1 cellular context compared by ENCODE assay signal in the genomic region with DNA sequence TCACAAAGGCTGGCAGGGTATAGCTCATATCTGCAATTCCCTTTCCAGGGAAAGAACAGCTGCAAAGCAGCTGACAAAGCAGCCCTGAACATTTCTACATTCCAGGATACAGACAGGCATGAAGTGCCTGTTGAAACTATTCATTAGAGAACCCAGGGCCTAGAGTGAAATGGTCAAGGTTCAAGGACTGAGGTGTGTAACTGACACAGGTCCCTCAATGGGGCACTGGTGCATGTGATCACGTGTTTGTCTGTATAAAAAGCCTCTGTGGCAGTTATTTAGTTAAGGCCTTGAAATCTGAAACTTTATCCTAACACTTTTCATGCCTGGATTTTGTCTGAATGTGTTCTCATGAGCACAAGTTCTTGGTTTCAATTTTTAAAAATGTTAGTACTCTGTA.
TF ChIP-seq lines count a peak whose summit lies in the region.

No MANE protein-coding gene starts in this region.

TF ChIP-seq in HepG2, 621 proteins besides CTCF, POLR2A, EP300 and RAD21 (continued from another document and continues in another):
- TF ChIP-seq, protein P1, sequence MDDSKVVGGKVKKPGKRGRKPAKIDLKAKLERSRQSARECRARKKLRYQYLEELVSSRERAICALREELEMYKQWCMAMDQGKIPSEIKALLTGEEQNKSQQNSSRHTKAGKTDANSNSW (CRISPR knock-in tag; IDR thresholded peaks at IDR 0.05; ENCODE audit: borderline replicate concordance): no peak
- TF ChIP-seq TMF1 (CRISPR knock-in tag; IDR thresholded peaks at IDR 0.05; ENCODE audit: low read depth) (no peak), ZNF121 (CRISPR knock-in tag; IDR thresholded peaks at IDR 0.05) (no peak), CENPT (CRISPR knock-in tag; IDR thresholded peaks at IDR 0.05; ENCODE audit: low read depth) (no peak), KLF12 (CRISPR knock-in tag; IDR thresholded peaks at IDR 0.05; ENCODE audit: borderline replicate concordance) (no peak), ZNF260 (CRISPR knock-in tag; IDR thresholded peaks at IDR 0.05; ENCODE audit: borderline replicate concordance, low read depth) (no peak), ZNF354B (CRISPR knock-in tag; IDR thresholded peaks at IDR 0.05) (no peak), IKZF4 (CRISPR knock-in tag; IDR thresholded peaks at IDR 0.05; ENCODE audit: borderline replicate concordance, low read depth, not compliant biosample characterization) (no peak), ATAD3A (CRISPR knock-in tag; IDR thresholded peaks at IDR 0.05) (no peak), SIN3A (IDR thresholded peaks at IDR 0.05; ENCODE audit: borderline replicate concordance, low read depth, low read length) (peak; percentile 85; the same call in 1 of the 2 replicates), ZNF777 (CRISPR knock-in tag; IDR thresholded peaks at IDR 0.05) (no peak), MATR3 (CRISPR knock-in tag; IDR thresholded peaks at IDR 0.05) (no peak), ZNF564 (CRISPR knock-in tag; IDR thresholded peaks at IDR 0.05) (no peak), ZNF788 (CRISPR knock-in tag; IDR thresholded peaks at IDR 0.05; ENCODE audit: borderline replicate concordance) (no peak), MED13 (CRISPR knock-in tag; IDR thresholded peaks at IDR 0.05) (no peak), ZNF772 (CRISPR knock-in tag; IDR thresholded peaks at IDR 0.05) (no peak; the same call in 1 of the 2 replicates), GATAD1 (CRISPR knock-in tag; IDR thresholded peaks at IDR 0.05) (peak; percentile 58; the same call in 1 of the 2 replicates), SATB2 (CRISPR knock-in tag; IDR thresholded peaks at IDR 0.05) (no peak), SP5 (CRISPR knock-in tag; IDR thresholded peaks at IDR 0.05; ENCODE audit: borderline replicate concordance, low read depth) (no peak), ZNF30 (CRISPR knock-in tag; IDR thresholded peaks at IDR 0.05) (no peak), NFE2L2 (IDR thresholded peaks at IDR 0.05; ENCODE audit: low read length) (no peak), ZFP82 (CRISPR knock-in tag; IDR thresholded peaks at IDR 0.05; ENCODE audit: borderline replicate concordance) (no peak), ARHGAP35 (CRISPR knock-in tag; IDR thresholded peaks at IDR 0.05; ENCODE audit: borderline replicate concordance) (no peak), SRSF9 (IDR thresholded peaks at IDR 0.05; ENCODE audit: borderline replicate concordance, insufficient read depth, low read depth, low read length, poor library complexity, severe bottlenecking) (no peak), KAT7 (CRISPR knock-in tag; IDR thresholded peaks at IDR 0.05; ENCODE audit: borderline replicate concordance) (no peak), HMGA1 (CRISPR knock-in tag; conservative IDR thresholded peaks at IDR 0.05) (no peak), MED1 (CRISPR knock-in tag; IDR thresholded peaks at IDR 0.05) (peak; percentile 90), GABPB1 (CRISPR knock-in tag; IDR thresholded peaks at IDR 0.05) (no peak), ZNF101 (CRISPR knock-in tag; IDR thresholded peaks at IDR 0.05; ENCODE audit: borderline replicate concordance, low read depth) (no peak), KDM1A (CRISPR knock-in tag; IDR thresholded peaks at IDR 0.05) (no peak)
- TF ChIP-seq, protein P2, sequence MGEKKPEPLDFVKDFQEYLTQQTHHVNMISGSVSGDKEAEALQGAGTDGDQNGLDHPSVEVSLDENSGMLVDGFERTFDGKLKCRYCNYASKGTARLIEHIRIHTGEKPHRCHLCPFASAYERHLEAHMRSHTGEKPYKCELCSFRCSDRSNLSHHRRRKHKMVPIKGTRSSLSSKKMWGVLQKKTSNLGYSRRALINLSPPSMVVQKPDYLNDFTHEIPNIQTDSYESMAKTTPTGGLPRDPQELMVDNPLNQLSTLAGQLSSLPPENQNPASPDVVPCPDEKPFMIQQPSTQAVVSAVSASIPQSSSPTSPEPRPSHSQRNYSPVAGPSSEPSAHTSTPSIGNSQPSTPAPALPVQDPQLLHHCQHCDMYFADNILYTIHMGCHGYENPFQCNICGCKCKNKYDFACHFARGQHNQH (CRISPR knock-in tag; IDR thresholded peaks at IDR 0.05): peak; percentile 94
- TF ChIP-seq, protein P3, sequence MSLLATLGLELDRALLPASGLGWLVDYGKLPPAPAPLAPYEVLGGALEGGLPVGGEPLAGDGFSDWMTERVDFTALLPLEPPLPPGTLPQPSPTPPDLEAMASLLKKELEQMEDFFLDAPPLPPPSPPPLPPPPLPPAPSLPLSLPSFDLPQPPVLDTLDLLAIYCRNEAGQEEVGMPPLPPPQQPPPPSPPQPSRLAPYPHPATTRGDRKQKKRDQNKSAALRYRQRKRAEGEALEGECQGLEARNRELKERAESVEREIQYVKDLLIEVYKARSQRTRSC (CRISPR knock-in tag; IDR thresholded peaks at IDR 0.05; ENCODE audit: low read depth): no peak
- TF ChIP-seq, protein P4, sequence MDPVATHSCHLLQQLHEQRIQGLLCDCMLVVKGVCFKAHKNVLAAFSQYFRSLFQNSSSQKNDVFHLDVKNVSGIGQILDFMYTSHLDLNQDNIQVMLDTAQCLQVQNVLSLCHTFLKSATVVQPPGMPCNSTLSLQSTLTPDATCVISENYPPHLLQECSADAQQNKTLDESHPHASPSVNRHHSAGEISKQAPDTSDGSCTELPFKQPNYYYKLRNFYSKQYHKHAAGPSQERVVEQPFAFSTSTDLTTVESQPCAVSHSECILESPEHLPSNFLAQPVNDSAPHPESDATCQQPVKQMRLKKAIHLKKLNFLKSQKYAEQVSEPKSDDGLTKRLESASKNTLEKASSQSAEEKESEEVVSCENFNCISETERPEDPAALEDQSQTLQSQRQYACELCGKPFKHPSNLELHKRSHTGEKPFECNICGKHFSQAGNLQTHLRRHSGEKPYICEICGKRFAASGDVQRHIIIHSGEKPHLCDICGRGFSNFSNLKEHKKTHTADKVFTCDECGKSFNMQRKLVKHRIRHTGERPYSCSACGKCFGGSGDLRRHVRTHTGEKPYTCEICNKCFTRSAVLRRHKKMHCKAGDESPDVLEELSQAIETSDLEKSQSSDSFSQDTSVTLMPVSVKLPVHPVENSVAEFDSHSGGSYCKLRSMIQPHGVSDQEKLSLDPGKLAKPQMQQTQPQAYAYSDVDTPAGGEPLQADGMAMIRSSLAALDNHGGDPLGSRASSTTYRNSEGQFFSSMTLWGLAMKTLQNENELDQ (CRISPR knock-in tag; IDR thresholded peaks at IDR 0.05; ENCODE audit: borderline replicate concordance): no peak
- TF ChIP-seq, protein P5, sequence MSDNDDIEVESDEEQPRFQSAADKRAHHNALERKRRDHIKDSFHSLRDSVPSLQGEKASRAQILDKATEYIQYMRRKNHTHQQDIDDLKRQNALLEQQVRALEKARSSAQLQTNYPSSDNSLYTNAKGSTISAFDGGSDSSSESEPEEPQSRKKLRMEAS (IDR thresholded peaks at IDR 0.05): peak; percentile 78
- TF ChIP-seq, protein P6, sequence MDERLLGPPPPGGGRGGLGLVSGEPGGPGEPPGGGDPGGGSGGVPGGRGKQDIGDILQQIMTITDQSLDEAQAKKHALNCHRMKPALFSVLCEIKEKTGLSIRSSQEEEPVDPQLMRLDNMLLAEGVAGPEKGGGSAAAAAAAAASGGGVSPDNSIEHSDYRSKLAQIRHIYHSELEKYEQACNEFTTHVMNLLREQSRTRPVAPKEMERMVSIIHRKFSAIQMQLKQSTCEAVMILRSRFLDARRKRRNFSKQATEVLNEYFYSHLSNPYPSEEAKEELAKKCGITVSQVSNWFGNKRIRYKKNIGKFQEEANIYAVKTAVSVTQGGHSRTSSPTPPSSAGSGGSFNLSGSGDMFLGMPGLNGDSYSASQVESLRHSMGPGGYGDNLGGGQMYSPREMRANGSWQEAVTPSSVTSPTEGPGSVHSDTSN (CRISPR knock-in tag; IDR thresholded peaks at IDR 0.05): peak; percentile 42; the same call in 1 of the 2 replicates
- TF ChIP-seq, protein P7, sequence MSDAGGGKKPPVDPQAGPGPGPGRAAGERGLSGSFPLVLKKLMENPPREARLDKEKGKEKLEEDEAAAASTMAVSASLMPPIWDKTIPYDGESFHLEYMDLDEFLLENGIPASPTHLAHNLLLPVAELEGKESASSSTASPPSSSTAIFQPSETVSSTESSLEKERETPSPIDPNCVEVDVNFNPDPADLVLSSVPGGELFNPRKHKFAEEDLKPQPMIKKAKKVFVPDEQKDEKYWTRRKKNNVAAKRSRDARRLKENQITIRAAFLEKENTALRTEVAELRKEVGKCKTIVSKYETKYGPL (CRISPR knock-in tag; IDR thresholded peaks at IDR 0.05): no peak
- TF ChIP-seq, protein P8, sequence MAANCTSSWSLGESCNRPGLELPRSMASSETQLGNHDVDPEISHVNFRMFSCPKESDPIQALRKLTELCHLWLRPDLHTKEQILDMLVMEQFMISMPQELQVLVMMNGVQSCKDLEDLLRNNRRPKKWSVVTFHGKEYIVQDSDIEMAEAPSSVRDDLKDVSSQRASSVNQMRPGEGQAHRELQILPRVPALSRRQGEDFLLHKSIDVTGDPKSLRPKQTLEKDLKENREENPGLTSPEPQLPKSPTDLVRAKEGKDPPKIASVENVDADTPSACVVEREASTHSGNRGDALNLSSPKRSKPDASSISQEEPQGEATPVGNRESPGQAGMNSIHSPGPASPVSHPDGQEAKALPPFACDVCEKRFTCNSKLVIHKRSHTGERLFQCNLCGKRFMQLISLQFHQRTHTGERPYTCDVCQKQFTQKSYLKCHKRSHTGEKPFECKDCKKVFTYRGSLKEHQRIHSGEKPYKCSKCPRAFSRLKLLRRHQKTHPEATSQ (CRISPR knock-in tag; IDR thresholded peaks at IDR 0.05; ENCODE audit: borderline replicate concordance): 0 out of 2 replicates have a peak, but pooled peaks have one; percentile 20
- TF ChIP-seq, protein P9, sequence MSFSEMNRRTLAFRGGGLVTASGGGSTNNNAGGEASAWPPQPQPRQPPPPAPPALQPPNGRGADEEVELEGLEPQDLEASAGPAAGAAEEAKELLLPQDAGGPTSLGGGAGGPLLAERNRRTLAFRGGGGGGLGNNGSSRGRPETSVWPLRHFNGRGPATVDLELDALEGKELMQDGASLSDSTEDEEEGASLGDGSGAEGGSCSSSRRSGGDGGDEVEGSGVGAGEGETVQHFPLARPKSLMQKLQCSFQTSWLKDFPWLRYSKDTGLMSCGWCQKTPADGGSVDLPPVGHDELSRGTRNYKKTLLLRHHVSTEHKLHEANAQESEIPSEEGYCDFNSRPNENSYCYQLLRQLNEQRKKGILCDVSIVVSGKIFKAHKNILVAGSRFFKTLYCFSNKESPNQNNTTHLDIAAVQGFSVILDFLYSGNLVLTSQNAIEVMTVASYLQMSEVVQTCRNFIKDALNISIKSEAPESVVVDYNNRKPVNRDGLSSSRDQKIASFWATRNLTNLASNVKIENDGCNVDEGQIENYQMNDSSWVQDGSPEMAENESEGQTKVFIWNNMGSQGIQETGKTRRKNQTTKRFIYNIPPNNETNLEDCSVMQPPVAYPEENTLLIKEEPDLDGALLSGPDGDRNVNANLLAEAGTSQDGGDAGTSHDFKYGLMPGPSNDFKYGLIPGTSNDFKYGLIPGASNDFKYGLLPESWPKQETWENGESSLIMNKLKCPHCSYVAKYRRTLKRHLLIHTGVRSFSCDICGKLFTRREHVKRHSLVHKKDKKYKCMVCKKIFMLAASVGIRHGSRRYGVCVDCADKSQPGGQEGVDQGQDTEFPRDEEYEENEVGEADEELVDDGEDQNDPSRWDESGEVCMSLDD (CRISPR knock-in tag; IDR thresholded peaks at IDR 0.05; ENCODE audit: borderline replicate concordance): no peak
- TF ChIP-seq, protein P10, sequence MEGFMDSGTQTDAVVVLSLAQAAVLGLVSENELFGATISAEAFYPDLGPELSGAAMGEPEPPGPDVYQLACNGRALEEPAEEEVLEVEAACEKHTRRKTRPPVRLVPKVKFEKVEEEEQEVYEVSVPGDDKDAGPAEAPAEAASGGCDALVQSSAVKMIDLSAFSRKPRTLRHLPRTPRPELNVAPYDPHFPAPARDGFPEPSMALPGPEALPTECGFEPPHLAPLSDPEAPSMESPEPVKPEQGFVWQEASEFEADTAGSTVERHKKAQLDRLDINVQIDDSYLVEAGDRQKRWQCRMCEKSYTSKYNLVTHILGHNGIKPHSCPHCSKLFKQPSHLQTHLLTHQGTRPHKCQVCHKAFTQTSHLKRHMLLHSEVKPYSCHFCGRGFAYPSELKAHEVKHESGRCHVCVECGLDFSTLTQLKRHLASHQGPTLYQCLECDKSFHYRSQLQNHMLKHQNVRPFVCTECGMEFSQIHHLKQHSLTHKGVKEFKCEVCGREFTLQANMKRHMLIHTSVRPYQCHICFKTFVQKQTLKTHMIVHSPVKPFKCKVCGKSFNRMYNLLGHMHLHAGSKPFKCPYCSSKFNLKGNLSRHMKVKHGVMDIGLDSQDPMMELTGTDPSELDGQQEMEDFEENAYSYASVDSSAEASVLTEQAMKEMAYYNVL (CRISPR knock-in tag; IDR thresholded peaks at IDR 0.05; ENCODE audit: borderline replicate concordance): peak; percentile 59; the same call in 1 of the 2 replicates
- TF ChIP-seq, protein P11, sequence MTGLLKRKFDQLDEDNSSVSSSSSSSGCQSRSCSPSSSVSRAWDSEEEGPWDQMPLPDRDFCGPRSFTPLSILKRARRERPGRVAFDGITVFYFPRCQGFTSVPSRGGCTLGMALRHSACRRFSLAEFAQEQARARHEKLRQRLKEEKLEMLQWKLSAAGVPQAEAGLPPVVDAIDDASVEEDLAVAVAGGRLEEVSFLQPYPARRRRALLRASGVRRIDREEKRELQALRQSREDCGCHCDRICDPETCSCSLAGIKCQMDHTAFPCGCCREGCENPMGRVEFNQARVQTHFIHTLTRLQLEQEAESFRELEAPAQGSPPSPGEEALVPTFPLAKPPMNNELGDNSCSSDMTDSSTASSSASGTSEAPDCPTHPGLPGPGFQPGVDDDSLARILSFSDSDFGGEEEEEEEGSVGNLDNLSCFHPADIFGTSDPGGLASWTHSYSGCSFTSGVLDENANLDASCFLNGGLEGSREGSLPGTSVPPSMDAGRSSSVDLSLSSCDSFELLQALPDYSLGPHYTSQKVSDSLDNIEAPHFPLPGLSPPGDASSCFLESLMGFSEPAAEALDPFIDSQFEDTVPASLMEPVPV (CRISPR knock-in tag; IDR thresholded peaks at IDR 0.05): no peak
- TF ChIP-seq, protein P12, sequence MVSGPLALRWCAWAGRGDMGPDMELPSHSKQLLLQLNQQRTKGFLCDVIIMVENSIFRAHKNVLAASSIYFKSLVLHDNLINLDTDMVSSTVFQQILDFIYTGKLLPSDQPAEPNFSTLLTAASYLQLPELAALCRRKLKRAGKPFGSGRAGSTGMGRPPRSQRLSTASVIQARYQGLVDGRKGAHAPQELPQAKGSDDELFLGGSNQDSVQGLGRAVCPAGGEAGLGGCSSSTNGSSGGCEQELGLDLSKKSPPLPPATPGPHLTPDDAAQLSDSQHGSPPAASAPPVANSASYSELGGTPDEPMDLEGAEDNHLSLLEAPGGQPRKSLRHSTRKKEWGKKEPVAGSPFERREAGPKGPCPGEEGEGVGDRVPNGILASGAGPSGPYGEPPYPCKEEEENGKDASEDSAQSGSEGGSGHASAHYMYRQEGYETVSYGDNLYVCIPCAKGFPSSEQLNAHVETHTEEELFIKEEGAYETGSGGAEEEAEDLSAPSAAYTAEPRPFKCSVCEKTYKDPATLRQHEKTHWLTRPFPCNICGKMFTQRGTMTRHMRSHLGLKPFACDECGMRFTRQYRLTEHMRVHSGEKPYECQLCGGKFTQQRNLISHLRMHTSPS (CRISPR knock-in tag; IDR thresholded peaks at IDR 0.05; ENCODE audit: low read depth): no peak
- TF ChIP-seq, protein P13, sequence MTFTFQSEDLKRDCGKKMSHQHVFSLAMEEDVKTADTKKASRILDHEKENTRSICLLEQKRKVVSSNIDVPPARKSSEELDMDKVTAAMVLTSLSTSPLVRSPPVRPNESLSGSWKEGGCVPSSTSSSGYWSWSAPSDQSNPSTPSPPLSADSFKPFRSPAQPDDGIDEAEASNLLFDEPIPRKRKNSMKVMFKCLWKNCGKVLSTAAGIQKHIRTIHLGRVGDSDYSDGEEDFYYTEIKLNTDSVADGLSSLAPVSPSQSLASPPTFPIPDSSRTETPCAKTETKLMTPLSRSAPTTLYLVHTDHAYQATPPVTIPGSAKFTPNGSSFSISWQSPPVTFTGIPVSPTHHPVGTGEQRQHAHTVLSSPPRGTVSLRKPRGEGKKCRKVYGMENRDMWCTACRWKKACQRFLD (CRISPR knock-in tag; IDR thresholded peaks at IDR 0.05; ENCODE audit: borderline replicate concordance): no peak
